In the genomic region with DNA sequence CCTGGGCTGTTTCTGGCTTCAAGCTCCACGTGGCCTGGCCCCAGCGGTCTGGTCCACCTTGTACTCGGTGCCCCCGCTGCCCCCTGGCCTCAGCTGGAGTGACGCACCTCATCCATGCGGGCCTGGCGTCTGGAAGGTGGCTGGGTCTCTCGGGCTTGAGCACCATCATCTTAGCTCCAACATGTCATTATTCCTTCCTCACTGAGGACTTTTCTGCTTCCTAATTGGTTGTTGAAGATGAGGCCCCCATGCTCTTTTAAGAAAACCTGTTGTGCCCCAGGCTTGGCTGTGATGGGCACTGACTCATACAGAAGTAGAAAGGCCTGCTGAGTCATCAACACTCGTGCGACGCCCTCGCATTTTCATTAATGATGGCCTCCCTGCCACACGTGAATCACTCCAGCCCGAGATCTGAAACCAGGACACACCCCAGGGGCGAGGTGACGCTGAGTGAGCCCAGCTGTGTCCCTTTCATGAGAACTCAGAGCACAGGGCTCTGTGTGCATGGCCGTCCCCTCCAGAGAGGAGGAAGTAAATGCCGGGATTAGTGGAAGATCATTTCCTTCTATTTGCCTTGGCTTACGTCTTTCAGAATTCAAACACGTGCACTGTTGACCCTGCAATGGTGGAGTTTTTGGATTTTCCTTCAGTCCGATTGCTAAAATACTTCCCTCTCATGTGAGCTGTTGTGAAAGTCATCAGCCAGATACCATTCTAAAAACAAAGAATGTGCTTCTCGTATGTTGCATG, we compare ENCODE assay signal across 10 cellular contexts. TPM values are rescaled to one million over a fixed set of nuclear protein-coding genes. Genes with fewer than 3 reads are reported as not detected.
DNase-seq lines count a peak whose midpoint lies in the region; ATAC-seq and TF ChIP-seq lines count a peak whose summit lies in the region.
"Had no signal": no experiment of that assay in that cellular context is flagged by ENCODE, and none has a peak within 500 bp of the region (broad histone marks: within the 10 kb centered on the region; RNA-seq: fewer than 3 reads in every experiment).

No MANE protein-coding gene starts in this region.

- peaks cover 0 to 2% of the 10 kb centered on the region in 2 donors for H3K4me1 ChIP-seq in adrenal gland (replicated peaks in 1 of 2)
- H3K4me1 ChIP-seq: parathyroid adenoma had no signal

- intact Hi-C loops in adrenal gland (cut with DNase I), result no loop called here

- TF ChIP-seq CTCF in adrenal gland (IDR thresholded peaks at IDR 0.05), result no peak

- 13 to 40% (median 39%) methylated on average over 14 to 22 of the region's 22 CpGs for WGBS in adrenal gland, 4 donors

- TF ChIP-seq POLR2A in adrenal gland (IDR thresholded peaks at IDR 0.05), result peak in 1 of 2 donors; percentile 39

- H3K4me3 ChIP-seq in adrenal gland, result peak overlapping the region in 1 of 4 donors; percentile 19
- H3K4me3 ChIP-seq: HAP-1 had no signal

- no peaks in the 10 kb centered on the region for H3K36me3 ChIP-seq in adrenal gland (replicated peaks in 1 of 2)
- H3K36me3 ChIP-seq: HAP-1 had no signal

- H3K9me3 ChIP-seq in adrenal gland (replicated peaks in 1 of 3), result no peaks in the 10 kb centered on the region
- H3K9me3 ChIP-seq: HAP-1 had no signal

- ATAC-seq in GM19035 (IDR thresholded peaks at IDR 0.05; ENCODE audit: unreplicated experiment) (peak; percentile 87), HG03139 (IDR thresholded peaks at IDR 0.05; ENCODE audit: unreplicated experiment) (peak; percentile 76)

- H3K27me3 ChIP-seq in adrenal gland, result peaks cover 27% of the 10 kb centered on the region

- peak; percentile 94 for DNase-seq in AG20443 (ENCODE audit: low spot score)
- DNase-seq in SHP77 treated with DMSO at 0.1 percent for 48 hours (lab: John Stamatoyannopoulos, UW), result peak; percentile 35
- DNase-seq in adrenal gland, result peak; percentile 72 to 93 (median 89)
- peak; percentile 77 for DNase-seq in kidney glomerular epithelial cell (lab: John Stamatoyannopoulos, UW)
- DNase-seq in stimulated activated CD8-positive, alpha-beta memory T cell treated with anti-CD3 and anti-CD28 coated beads, Interleukin-15, amount 100 ng/mL, for 1 hour (ENCODE audit: low read depth), result peak; percentile 20
- no peak for DNase-seq in NCI-H2196 treated with DMSO at 0.1 percent for 48 hours (lab: John Stamatoyannopoulos, UW; ENCODE audit: unreplicated experiment)

- H3K27ac ChIP-seq in adrenal gland, result peak overlapping the region in 2 of 5 donors; percentile 28 to 79
- H3K27ac ChIP-seq: parathyroid adenoma had no signal

RNA-seq across cellular contexts. Expression of gene GJA3, which starts 14.0 kb away (rescaled TPM):
- total RNA-seq in adrenal gland, result not detected
- under 1 TPM in 1 of 3 donors, not detected in 2; under 0.01 TPM for polyA plus RNA-seq in adrenal gland

RNA-seq across cellular contexts. Expression of gene GJB2, which starts 17.9 kb away (rescaled TPM):
- under 1 TPM in 6 of 8 donors, not detected in 2; 0.24 to 0.80 (median 0.28) TPM for total RNA-seq in adrenal gland
- under 1 TPM; 0.24 to 0.88 (median 0.31) TPM for polyA plus RNA-seq in adrenal gland

RNA-seq across cellular contexts. Expression of gene GJB6, which starts 57.3 kb away (rescaled TPM):
- 1 to 10 TPM in 1 of 8 donors, not detected in 7; 2.3 TPM for total RNA-seq in adrenal gland
- under 1 TPM in 2 of 3 donors, not detected in 1; 0.16 to 0.17 TPM for polyA plus RNA-seq in adrenal gland
